In genomic region chr14:105159344-105159743, GRCh38 we compare ENCODE assay signal across 28 cellular contexts. TPM values are rescaled to one million over a fixed set of nuclear protein-coding genes. Genes with fewer than 3 reads are reported as not detected.
A peak's percentile ranks its signal among the peaks of the same experiment; 100 is the strongest.
DNase-seq lines count a peak whose midpoint lies in the region; ATAC-seq, FAIRE-seq and TF ChIP-seq lines count a peak whose summit lies in the region.
"Had no signal": no experiment of that assay in that cellular context is flagged by ENCODE, and none has a peak within 500 bp of the region (broad histone marks: within the 10 kb centered on the region; RNA-seq: fewer than 3 reads in every experiment).

No MANE protein-coding gene starts in this region.

- no peak overlapping the region for H3K27ac Mint-ChIP-seq in stimulated activated naive CD8-positive, alpha-beta T cell treated with anti-CD3 and anti-CD28 coated beads, Interleukin-15, amount 100 ng/mL, for 72 hours
- H3K27ac Mint-ChIP-seq: CD4-positive, alpha-beta T cell; CD8-positive, alpha-beta T cell had no signal

- no peaks in the 10 kb centered on the region for H3K27me3 ChIP-seq in BLaER1
- H3K27me3 ChIP-seq in K562 (ENCODE audit: control insufficient read depth in 2 of 2, insufficient read depth in 2 of 2, low read length in 2 of 2): no peaks in the 10 kb centered on the region
- H3K27me3 ChIP-seq: BE2C; BLaER1 treated with 17β-estradiol and CSF1 and Interleukin-3, amounts not matched to agents 10 nM and 100 nM had no signal

- intact Hi-C loops in K562 (cut with micrococcal nuclease): no loop called here

- ATAC-seq in K562 (no peak), GM18870 (IDR thresholded peaks at IDR 0.05; ENCODE audit: unreplicated experiment) (no peak), HG03025 (IDR thresholded peaks at IDR 0.05; ENCODE audit: low FRiP score, unreplicated experiment) (no peak)
- ATAC-seq in stimulated activated naive CD8-positive, alpha-beta T cell treated with anti-CD3 and anti-CD28 coated beads, Interleukin-15, amount 100 ng/mL, for 72 hours: no peak
- ATAC-seq: CD8-positive, alpha-beta T cell; GM12878 had no signal

- CTCF ChIA-PET in HEK293 (lab: Yijun Ruan, JAX): interaction anchor here (0.8 kb wide), 1 partner anchor 9 kb away, joined by 3 read pairs; no protein-coding TSS in a partner anchor
- CTCF ChIA-PET in K562 (lab: Yijun Ruan, JAX; ENCODE audit: low intra/inter-chr PET ratio): no interaction called here

- peaks cover 6% of the 10 kb centered on the region for H3K27me3 Mint-ChIP-seq in stimulated activated naive CD8-positive, alpha-beta T cell treated with anti-CD3 and anti-CD28 coated beads, Interleukin-15, amount 100 ng/mL, for 72 hours
- H3K27me3 Mint-ChIP-seq: CD4-positive, alpha-beta T cell had no signal

- H3K27ac ChIP-seq in BLaER1 (no peak overlapping the region), HEK293 (ENCODE audit: extremely low read depth, low read depth, low read length) (no peak overlapping the region), K562 (ENCODE audit: extremely low read depth, low read depth, low read length) (no peak overlapping the region)
- H3K27ac ChIP-seq: C4-2B had no signal

- DNase-seq in COLO668 (lab: John Stamatoyannopoulos, UW; ENCODE audit: unreplicated experiment) (peak; percentile 22), K562 (ENCODE audit: extremely low read depth in 1 of 4, low spot score in 3 of 4) (no peak), cerebellum (ENCODE audit: low spot score) (no peak)
- no peak for DNase-seq in stimulated activated naive CD8-positive, alpha-beta T cell treated with anti-CD3 and anti-CD28 coated beads, Interleukin-15, amount 100 ng/mL, for 72 hours
- DNase-seq: 8988T; ACHN; BE2C; CD4-positive, alpha-beta T cell; CD8-positive, alpha-beta T cell; COR-L47; DMS 273 treated with DMSO at 0.1 percent for 48 hours; DMS153; DMS53; DMS79; DND-41; EL; GDM1 had no signal

- H3K79me2 ChIP-seq in K562 (ENCODE audit: control insufficient read depth, insufficient read depth, low read length): peaks cover 24% of the 10 kb centered on the region

- H3K4me1 Mint-ChIP-seq in stimulated activated naive CD8-positive, alpha-beta T cell treated with anti-CD3 and anti-CD28 coated beads, Interleukin-15, amount 100 ng/mL, for 72 hours: no peaks in the 10 kb centered on the region

- H3K9me1 ChIP-seq in K562 (ENCODE audit: control insufficient read depth, insufficient read depth, low read length): peaks cover 4% of the 10 kb centered on the region

- H3K4me2 ChIP-seq in BLaER1 (0 out of 2 replicates have a peak overlapping the region, but pooled peaks have one; percentile 19), K562 (ENCODE audit: insufficient read depth, low read length) (no peak overlapping the region)

- H3K4me3 Mint-ChIP-seq in stimulated activated naive CD8-positive, alpha-beta T cell treated with anti-CD3 and anti-CD28 coated beads, Interleukin-15, amount 100 ng/mL, for 72 hours: no peak overlapping the region
- H3K4me3 Mint-ChIP-seq: CD4-positive, alpha-beta T cell; CD8-positive, alpha-beta T cell had no signal

- POLR2A ChIA-PET in HEK293 (lab: Yijun Ruan, JAX) (no interaction called here), K562 (lab: Yijun Ruan, JAX) (interaction anchor here (0.6 kb wide), 1 partner anchor 131 kb away, joined by 3 read pairs; no protein-coding TSS in a partner anchor)

- no peak for FAIRE-seq in K562 (lab: Jason Lieb, UNC)
- FAIRE-seq: A204.1, GM12878, GM12892, GM18507, GM19239 had no signal

- H3K9ac ChIP-seq in BLaER1: no peak overlapping the region
- H3K9ac ChIP-seq in K562 (ENCODE audit: insufficient read depth in 1 of 2, low read depth in 2 of 2, low read length in 2 of 2): no peak overlapping the region; a peak in 1 of 4 replicates

- no peaks in the 10 kb centered on the region for H3K9me3 Mint-ChIP-seq in stimulated activated naive CD8-positive, alpha-beta T cell treated with anti-CD3 and anti-CD28 coated beads, Interleukin-15, amount 100 ng/mL, for 72 hours
- H3K9me3 Mint-ChIP-seq: CD4-positive, alpha-beta T cell; CD8-positive, alpha-beta T cell had no signal

- TF ChIP-seq EP300 in K562 (IDR thresholded peaks at IDR 0.05; ENCODE audit: low read length): no peak

- H4K20me1 ChIP-seq in BLaER1 (peaks cover 92% of the 10 kb centered on the region), K562 (replicated peaks; ENCODE audit: control insufficient read depth, insufficient read depth, low read length) (peaks cover 11% of the 10 kb centered on the region)

- TF ChIP-seq CTCF in HEK293 (tag by site-specific recombination; IDR thresholded peaks at IDR 0.05) (no peak), K562 (IDR thresholded peaks at IDR 0.05 in 2 of 3, conservative IDR thresholded peaks at IDR 0.05 in 1 of 3; ENCODE audit: insufficient read depth in 2 of 3, low read depth in 1 of 3, low read length in 3 of 3) (no peak)

- BruUV-seq in K562 (replicated peaks; lab: Mats Ljungman, UMichigan): no TSS peak

- H3K4me1 ChIP-seq in BLaER1 (peaks cover 93% of the 10 kb centered on the region), HEK293 (ENCODE audit: control insufficient read depth, insufficient read depth, low read length) (peaks cover 5% of the 10 kb centered on the region; the same call in 1 of the 2 replicates), K562 (replicated peaks in 1 of 2; ENCODE audit: control insufficient read depth in 2 of 2, insufficient read depth in 2 of 2, low read length in 2 of 2) (peaks cover 0 to 47% of the 10 kb centered on the region in 2 experiments; a peak in 2 of 5 replicates)
- H3K4me1 ChIP-seq: BE2C had no signal

- TF ChIP-seq POLR2A in K562 (conservative IDR thresholded peaks at IDR 0.05): no peak

- no peak overlapping the region for H2AFZ ChIP-seq in K562 (ENCODE audit: low read depth, low read length)

- H3K36me3 ChIP-seq in BLaER1: peaks cover 34% of the 10 kb centered on the region
- H3K36me3 ChIP-seq in HEK293 (ENCODE audit: control insufficient read depth in 2 of 2, insufficient read depth in 1 of 2, low read length in 2 of 2): peaks cover 0 to 24% of the 10 kb centered on the region in 2 experiments; a peak in 1 of 3 replicates
- peaks cover 7% of the 10 kb centered on the region; the same call in 1 of the 3 replicates for H3K36me3 ChIP-seq in K562 (ENCODE audit: control insufficient read depth, insufficient read depth, low read length)
- H3K36me3 ChIP-seq: BE2C had no signal

- no peak for TF ChIP-seq RAD21 in K562 (CRISPR knock-in tag; conservative IDR thresholded peaks at IDR 0.05 in 1 of 2, IDR thresholded peaks at IDR 0.05 in 1 of 2)

- 85% methylated on average over 9 of the region's 14 CpGs for WGBS in K562 (ENCODE audit: insufficient coverage, low coverage, missing lambda C conversion rate)

- in situ Hi-C loops in K562 (cut with MboI): no loop called here

- H3K4me3 ChIP-seq in BLaER1 (no peak overlapping the region), HEK293 (ENCODE audit: low read depth, low read length) (no peak overlapping the region), K562 (no peak overlapping the region)
- H3K4me3 ChIP-seq: BLaER1 treated with 17β-estradiol and CSF1 and Interleukin-3, amounts not matched to agents 10 nM and 100 nM; GM12878 had no signal

- no peaks in the 10 kb centered on the region for H3K9me3 ChIP-seq in BLaER1
- no peaks in the 10 kb centered on the region for H3K9me3 ChIP-seq in HEK293 (ENCODE audit: control insufficient read depth, insufficient read depth, low read depth, low read length)
- no peaks in the 10 kb centered on the region for H3K9me3 ChIP-seq in K562 (replicated peaks; ENCODE audit: control insufficient read depth, insufficient read depth, low read depth, low read length)
- H3K9me3 ChIP-seq: BE2C; BLaER1 treated with 17β-estradiol and CSF1 and Interleukin-3, amounts not matched to agents 10 nM and 100 nM had no signal

TF ChIP-seq in HEK293, 187 proteins besides CTCF, POLR2A, EP300 and RAD21 (continues in another document):
- peak; percentile 98 for TF ChIP-seq GLIS1 (tag by site-specific recombination; IDR thresholded peaks at IDR 0.05)

RNA-seq across cellular contexts. Expression of gene JAG2, which starts 9.2 kb away (rescaled TPM):
- total RNA-seq in K562 (2011; cell fraction: chromatin; rRNA removed; ENCODE audit: low replicate concordance): 61.3 and 185 TPM in 2 replicates
- 142 and 150 TPM in 2 replicates for total RNA-seq in K562 (2011; cell fraction: nucleolus; rRNA removed)
- total RNA-seq in K562 (2011; cell fraction: nucleoplasm; rRNA removed): 67.6 and 76.6 TPM in 2 replicates
- total RNA-seq in K562 (2014; rRNA removed): 20.1 and 22.8 TPM in 2 replicates
- 2.4 and 3.3 TPM in 2 replicates for total RNA-seq in K562 (2014; rRNA removed; fragmentation: Illumina TruSeq; extraction: Trizol)
- total RNA-seq in K562 (2015; rRNA removed; fragmentation: Illumina TruSeq; extraction: Trizol): 10.5 and 10.7 TPM in 2 replicates
- 43.4 and 48.4 TPM in 2 replicates for total RNA-seq in K562 (2021)
- 8.6 and 12.1 TPM in 2 replicates for polyA plus RNA-seq in K562 (2011; rRNA removed)
- polyA plus RNA-seq in K562 (2011; cell fraction: cytosol; rRNA removed): 10.2 and 16.7 TPM in 2 replicates
- 134 and 193 TPM in 2 replicates for polyA plus RNA-seq in K562 (2011; cell fraction: nucleus; rRNA removed)
- polyA plus RNA-seq in K562 (2012): 20.4 and 32.1 TPM in 2 replicates
- 6.6 and 16.7 TPM in 2 replicates for polyA plus RNA-seq in K562 (2014; fragmentation: Illumina TruSeq; extraction: Trizol)
- polyA plus RNA-seq in K562 (2014; fragmentation: Nextera tagmentation; extraction: Ambion mirVana): under 1 TPM; 0.25 to 0.50 TPM
- 24.5 and 38.0 TPM in 2 replicates for polyA plus RNA-seq in K562 (2014; rRNA removed)
- 8.1 and 12.6 TPM in 2 replicates for polyA minus RNA-seq in K562 (2011; rRNA and poly(A)+ RNA removed)
- 17.8 and 19.8 TPM in 2 replicates for polyA minus RNA-seq in K562 (2011; cell fraction: cytosol; rRNA and poly(A)+ RNA removed)
- polyA minus RNA-seq in K562 (2011; cell fraction: nucleus; rRNA and poly(A)+ RNA removed): 39.4 and 47.9 TPM in 2 replicates
- 16.8 TPM for total RNA-seq in cerebellum

RNA-seq across cellular contexts. Expression of gene NUDT14, which starts 21.8 kb away (rescaled TPM):
- 7.5 and 26.6 TPM in 2 replicates for total RNA-seq in K562 (2011; cell fraction: chromatin; rRNA removed; ENCODE audit: low replicate concordance)
- total RNA-seq in K562 (2011; cell fraction: nucleolus; rRNA removed): 23.2 and 26.8 TPM in 2 replicates
- total RNA-seq in K562 (2011; cell fraction: nucleoplasm; rRNA removed): 10.1 and 13.7 TPM in 2 replicates
- total RNA-seq in K562 (2014; rRNA removed) (12.3 and 13.2 TPM in 2 replicates), K562 (2014; rRNA removed; fragmentation: Illumina TruSeq; extraction: Trizol) (1.7 and 2.1 TPM in 2 replicates), K562 (2015; rRNA removed; fragmentation: Illumina TruSeq; extraction: Trizol) (11.7 and 11.9 TPM in 2 replicates), K562 (2021) (15.7 and 16.3 TPM in 2 replicates), cerebellum (9.7 TPM)
- polyA plus RNA-seq in K562 (2011; rRNA removed) (8.3 and 10.6 TPM in 2 replicates), K562 (2014; fragmentation: Illumina TruSeq; extraction: Trizol) (3.1 and 6.4 TPM in 2 replicates), K562 (2014; fragmentation: Nextera tagmentation; extraction: Ambion mirVana) (under 1 TPM; 0.14 to 0.85 TPM), K562 (2014; rRNA removed) (8.2 and 14.5 TPM in 2 replicates)
- 10.6 and 23.4 TPM in 2 replicates for polyA plus RNA-seq in K562 (2011; cell fraction: cytosol; rRNA removed)
- 16.5 and 26.6 TPM in 2 replicates for polyA plus RNA-seq in K562 (2011; cell fraction: nucleus; rRNA removed)
- polyA plus RNA-seq in K562 (2012): 20.4 and 28.6 TPM in 2 replicates
- polyA minus RNA-seq in K562 (2011; rRNA and poly(A)+ RNA removed): 1.1 and 2.3 TPM in 2 replicates
- polyA minus RNA-seq in K562 (2011; cell fraction: cytosol; rRNA and poly(A)+ RNA removed): 3.7 and 9.5 TPM in 2 replicates
- 2.7 and 3.6 TPM in 2 replicates for polyA minus RNA-seq in K562 (2011; cell fraction: nucleus; rRNA and poly(A)+ RNA removed)
